Comparison of ENCODE assay signal across 17 cellular contexts in genomic region chr14:98965061-98965460, GRCh38.
DNase-seq lines count a peak whose midpoint lies in the region; ATAC-seq and TF ChIP-seq lines count a peak whose summit lies in the region.
"Had no signal": no experiment of that assay in that cellular context is flagged by ENCODE, and none has a peak within 500 bp of the region (broad histone marks: within the 10 kb centered on the region; RNA-seq: fewer than 3 reads in every experiment).

No MANE protein-coding gene starts in this region.

- intact Hi-C loops in lower lobe of right lung (cut with DNase I), result no loop called here

- ATAC-seq in activated naive CD4-positive, alpha-beta T cell treated with anti-CD3 and anti-CD28 coated beads, Interleukin-2, amount 50 U/mL, for 72 hours, result no peak
- ATAC-seq in central memory CD8-positive, alpha-beta T cell (replicated peaks; ENCODE audit: extremely low read depth, poor library complexity, severe bottlenecking), result no peak
- no peak for ATAC-seq in lower lobe of right lung
- ATAC-seq: A549, GM23338, Panc1 had no signal

- no peak overlapping the region for H2BK12ac ChIP-seq in neuronal stem cell (ENCODE audit: low read length)

- POLR2A ChIA-PET in HEK293 (lab: Yijun Ruan, JAX), result no interaction called here

- TF ChIP-seq CTCF in HEK293 (tag by site-specific recombination; IDR thresholded peaks at IDR 0.05) (no peak), lower lobe of right lung (IDR thresholded peaks at IDR 0.05) (no peak)

- H3K27me3 Mint-ChIP-seq in central memory CD8-positive, alpha-beta T cell, result no peaks in the 10 kb centered on the region

- H2AK5ac ChIP-seq in neuronal stem cell (ENCODE audit: low read depth, low read length), result peak overlapping the region; percentile 43

- no peaks in the 10 kb centered on the region for H3K4me1 ChIP-seq in HEK293 (ENCODE audit: control insufficient read depth, insufficient read depth, low read length)
- H3K4me1 ChIP-seq in neuronal stem cell (ENCODE audit: control insufficient read depth in 2 of 2, insufficient read depth in 1 of 2, low read depth in 1 of 2, low read length in 2 of 2), result no peaks in the 10 kb centered on the region
- H3K4me1 ChIP-seq in lower lobe of right lung, result no peaks in the 10 kb centered on the region

- no peak overlapping the region for H3K9ac ChIP-seq in neuronal stem cell (ENCODE audit: low read depth, low read length, poor library complexity)
- H3K9ac ChIP-seq: BLaER1 treated with 17β-estradiol and CSF1 and Interleukin-3, amounts not matched to agents 10 nM and 100 nM had no signal

- no peak overlapping the region for H3K4me3 ChIP-seq in HEK293 (ENCODE audit: low read depth, low read length)
- no peak overlapping the region for H3K4me3 ChIP-seq in neuronal stem cell (ENCODE audit: low read length in 2 of 2)
- H3K4me3 ChIP-seq in lower lobe of right lung, result no peak overlapping the region
- H3K4me3 ChIP-seq: A549; BLaER1 treated with 17β-estradiol and CSF1 and Interleukin-3, amounts not matched to agents 10 nM and 100 nM; GM23338 had no signal

- H3K4me2 ChIP-seq in neuronal stem cell (ENCODE audit: insufficient read depth, low read length, poor library complexity, severe bottlenecking), result no peak overlapping the region
- H3K4me2 ChIP-seq: A549, GM23338 had no signal

- H3K79me1 ChIP-seq in neuronal stem cell (ENCODE audit: low read depth, low read length), result no peaks in the 10 kb centered on the region

- peak overlapping the region; percentile 18 to 60 for H3K27ac Mint-ChIP-seq in activated naive CD4-positive, alpha-beta T cell treated with anti-CD3 and anti-CD28 coated beads, Interleukin-2, amount 50 U/mL, for 72 hours
- peak overlapping the region; percentile 21 for H3K27ac Mint-ChIP-seq in central memory CD8-positive, alpha-beta T cell (ENCODE audit: low read depth)
- H3K27ac Mint-ChIP-seq: GM23338 had no signal

- no peak overlapping the region for H3K27ac ChIP-seq in HEK293 (ENCODE audit: extremely low read depth, low read depth, low read length)
- no peak overlapping the region for H3K27ac ChIP-seq in neuronal stem cell (replicated peaks; ENCODE audit: low read length)
- no peak overlapping the region for H3K27ac ChIP-seq in lower lobe of right lung
- H3K27ac ChIP-seq: A549; BLaER1 treated with 17β-estradiol and CSF1 and Interleukin-3, amounts not matched to agents 10 nM and 100 nM had no signal

- peak overlapping the region; percentile 29 for H2BK120ac ChIP-seq in neuronal stem cell (ENCODE audit: low read depth, low read length)

- no CpG with 5 or more reads among the region's 5 CpGs for WGBS in neuronal stem cell (ENCODE audit: extremely low coverage in 2 of 2, insufficient read length in 2 of 2, insufficient replicate concordance in 1 of 2), 2 donors

- H3K23ac ChIP-seq in neuronal stem cell (ENCODE audit: low read depth, low read length, poor library complexity), result peak overlapping the region; percentile 8

- H3K14ac ChIP-seq in neuronal stem cell (ENCODE audit: low read length), result peak overlapping the region; percentile 56

- no peak overlapping the region for H2AFZ ChIP-seq in neuronal stem cell (ENCODE audit: low read length)
- H2AFZ ChIP-seq: GM23338 had no signal

- H3K36me3 ChIP-seq in HEK293 (ENCODE audit: control insufficient read depth in 2 of 2, insufficient read depth in 1 of 2, low read length in 2 of 2), result no peaks in the 10 kb centered on the region
- no peaks in the 10 kb centered on the region for H3K36me3 ChIP-seq in neuronal stem cell (replicated peaks in 1 of 2; ENCODE audit: control insufficient read depth in 2 of 2, insufficient read depth in 2 of 2, low read length in 2 of 2)
- H3K36me3 ChIP-seq in lower lobe of right lung, result no peaks in the 10 kb centered on the region
- H3K36me3 ChIP-seq: BLaER1 treated with 17β-estradiol and CSF1 and Interleukin-3, amounts not matched to agents 10 nM and 100 nM had no signal

- H3K4me3 Mint-ChIP-seq in central memory CD8-positive, alpha-beta T cell, result peak overlapping the region; percentile 50
- H3K4me3 Mint-ChIP-seq: GM23338 had no signal

- H2BK5ac ChIP-seq in neuronal stem cell (ENCODE audit: low read length), result no peak overlapping the region

- no peak for DNase-seq in activated naive CD4-positive, alpha-beta T cell treated with anti-CD3 and anti-CD28 coated beads, Interleukin-2, amount 50 U/mL, for 72 hours (ENCODE audit: low spot score in 2 of 2)
- DNase-seq in activated naive CD4-positive, alpha-beta T cell (lab: John Stamatoyannopoulos, UW), result no peak
- no peak for DNase-seq in central memory CD8-positive, alpha-beta T cell (ENCODE audit: low spot score in 2 of 2)
- DNase-seq in neuronal stem cell (ENCODE audit: low spot score), result no peak
- DNase-seq in lower lobe of right lung, result no peak
- no peak for DNase-seq in NCI-H2107 treated with DMSO at 0.1 percent for 48 hours (lab: John Stamatoyannopoulos, UW; ENCODE audit: unreplicated experiment)
- DNase-seq in activated CD4-positive, alpha-beta T cell treated with anti-CD3 and anti-CD28 coated beads for 4 hours, result no peak
- DNase-seq: KG1, NCI-H1092, NCI-H146, NCI-H2227 treated with DMSO at 0.1 percent for 48 hours, NCI-H524 had no signal

- H4K91ac ChIP-seq in neuronal stem cell (ENCODE audit: low read depth, low read length, poor library complexity), result no peak overlapping the region

- H3K9me3 Mint-ChIP-seq in activated naive CD4-positive, alpha-beta T cell treated with anti-CD3 and anti-CD28 coated beads, Interleukin-2, amount 50 U/mL, for 72 hours, result peaks cover 3 to 5% of the 10 kb centered on the region in 2 donors
- H3K9me3 Mint-ChIP-seq in central memory CD8-positive, alpha-beta T cell, result no peaks in the 10 kb centered on the region
- H3K9me3 Mint-ChIP-seq: GM23338 had no signal

- H3K4ac ChIP-seq in neuronal stem cell (ENCODE audit: low read length), result no peak overlapping the region

- no peak overlapping the region for H4K8ac ChIP-seq in neuronal stem cell (ENCODE audit: low read depth, low read length)

- peak overlapping the region; percentile 90 for H3K18ac ChIP-seq in neuronal stem cell (ENCODE audit: low read length)

- H3K4me1 Mint-ChIP-seq in central memory CD8-positive, alpha-beta T cell, result peaks cover 37% of the 10 kb centered on the region

- H3K36me3 Mint-ChIP-seq in activated naive CD4-positive, alpha-beta T cell treated with anti-CD3 and anti-CD28 coated beads, Interleukin-2, amount 50 U/mL, for 72 hours, result no peaks in the 10 kb centered on the region
- peaks cover 2% of the 10 kb centered on the region for H3K36me3 Mint-ChIP-seq in central memory CD8-positive, alpha-beta T cell (ENCODE audit: insufficient read depth)

- H3K27me3 ChIP-seq in neuronal stem cell (ENCODE audit: control insufficient read depth in 3 of 3, insufficient read depth in 3 of 3, low read depth in 1 of 3, low read length in 3 of 3), result peaks cover 0 to 1% (median 0%) of the 10 kb centered on the region in 3 experiments
- peaks cover 15% of the 10 kb centered on the region for H3K27me3 ChIP-seq in lower lobe of right lung (ENCODE audit: low read depth)
- H3K27me3 ChIP-seq: BLaER1 treated with 17β-estradiol and CSF1 and Interleukin-3, amounts not matched to agents 10 nM and 100 nM had no signal

- no peak overlapping the region for H2BK15ac ChIP-seq in neuronal stem cell (ENCODE audit: low read length)

- CTCF ChIA-PET in HEK293 (lab: Yijun Ruan, JAX), result no interaction called here

- H3K9me3 ChIP-seq in HEK293 (ENCODE audit: control insufficient read depth, insufficient read depth, low read depth, low read length), result no peaks in the 10 kb centered on the region
- no peaks in the 10 kb centered on the region for H3K9me3 ChIP-seq in neuronal stem cell (replicated peaks in 1 of 2; ENCODE audit: control insufficient read depth in 2 of 2, insufficient read depth in 1 of 2, low read depth in 1 of 2, low read length in 2 of 2)
- no peaks in the 10 kb centered on the region for H3K9me3 ChIP-seq in lower lobe of right lung
- H3K9me3 ChIP-seq: A549; BLaER1 treated with 17β-estradiol and CSF1 and Interleukin-3, amounts not matched to agents 10 nM and 100 nM had no signal

TF ChIP-seq in HEK293, 187 proteins besides CTCF, POLR2A, EP300 and RAD21:
- TF ChIP-seq ZIC2 (tag by site-specific recombination; IDR thresholded peaks at IDR 0.05) (peak; percentile 60), ZNF174 (tag by site-specific recombination; IDR thresholded peaks at IDR 0.05) (no peak)
